Comparison of ENCODE assay signal across 8 cellular contexts in the genomic region with DNA sequence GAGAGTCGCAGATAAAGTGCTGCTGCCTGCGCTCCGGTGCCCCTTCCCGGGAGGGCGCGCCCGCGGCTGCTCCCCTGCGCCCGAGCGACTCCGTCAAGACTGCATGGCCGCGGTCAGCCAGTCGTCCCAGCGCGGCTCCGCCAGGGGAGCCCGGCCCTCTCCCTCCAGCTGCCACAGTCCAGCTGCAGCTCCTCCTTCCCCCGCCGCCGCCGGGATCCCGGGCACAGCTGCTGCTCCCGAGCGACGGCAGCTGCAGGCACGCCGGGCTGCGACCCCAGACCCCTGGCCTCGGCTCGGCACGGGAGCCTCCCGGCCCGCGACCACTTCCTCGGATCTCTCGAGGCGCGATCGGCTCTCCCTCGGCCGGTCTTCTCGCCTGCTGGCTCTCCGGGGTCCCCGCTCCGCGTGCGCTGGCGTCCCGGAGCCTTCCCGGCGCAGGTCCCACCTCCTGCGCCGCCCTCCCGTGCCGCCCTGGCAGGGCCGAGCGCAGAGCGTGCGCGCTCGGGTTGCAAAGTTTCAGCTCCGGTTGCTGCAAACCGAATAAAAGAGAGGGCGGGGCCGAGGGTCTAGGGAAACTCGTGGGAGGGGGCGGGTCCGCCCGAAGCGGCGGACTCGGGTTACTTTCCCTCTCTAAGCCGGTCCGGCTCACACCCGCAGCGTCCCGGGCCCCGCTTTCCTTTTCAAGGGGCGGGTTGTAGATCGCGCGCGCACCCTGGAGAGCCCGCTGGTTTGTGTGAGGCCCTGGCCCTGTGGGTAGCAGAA. TPM values are rescaled to one million over a fixed set of nuclear protein-coding genes. Genes with fewer than 3 reads are reported as not detected.
DNase-seq lines count a peak whose midpoint lies in the region; ATAC-seq, FAIRE-seq and TF ChIP-seq lines count a peak whose summit lies in the region.

A gene (minus strand): TSS at position 542 of the 762 bp plus-strand sequence. CDS start 571 bp downstream, outside the sequence.

- H3K9ac ChIP-seq in neuronal stem cell (ENCODE audit: low read depth, low read length, poor library complexity) = peak within 1 kb of the TSS; percentile 96

- H3K9me3 ChIP-seq in neuronal stem cell (replicated peaks in 1 of 2; ENCODE audit: control insufficient read depth in 2 of 2, insufficient read depth in 1 of 2, low read depth in 1 of 2, low read length in 2 of 2) = no peaks in the 10 kb centered on the region

- peak within 1 kb of the TSS; percentile 98 for H2AFZ ChIP-seq in neuronal stem cell (ENCODE audit: low read length)

- H3K18ac ChIP-seq in neuronal stem cell (ENCODE audit: low read length) = peak within 1 kb of the TSS; percentile 96

- peaks cover 3% of the 10 kb centered on the region for H3K4me1 Mint-ChIP-seq in glutamatergic neuron (ENCODE audit: low read depth, unreplicated experiment)

- no peak for FAIRE-seq in urothelium cell line (lab: Jason Lieb, UNC)

- H3K27ac Mint-ChIP-seq in activated naive CD4-positive, alpha-beta T cell treated with anti-CD3 and anti-CD28 coated beads, Interleukin-2, amount 50 U/mL, for 72 hours = no peak within 1 kb of the TSS
- H3K27ac Mint-ChIP-seq in glutamatergic neuron (ENCODE audit: unreplicated experiment) = peak within 1 kb of the TSS; percentile 81

- H2AK5ac ChIP-seq in neuronal stem cell (ENCODE audit: low read depth, low read length) = peak within 1 kb of the TSS; percentile 37

- peaks cover 8% of the 10 kb centered on the region in 2 donors for H3K4me1 ChIP-seq in neuronal stem cell (ENCODE audit: control insufficient read depth in 2 of 2, insufficient read depth in 1 of 2, low read depth in 1 of 2, low read length in 2 of 2)

- DNase-seq in COLO829 (ENCODE audit: low spot score) (peak; percentile 66), NCI-H524 treated with DMSO at 0.1 percent for 48 hours (lab: John Stamatoyannopoulos, UW) (peak; percentile 49), glutamatergic neuron (peak; percentile 81), neuronal stem cell (ENCODE audit: low spot score) (peak; percentile 96), urothelium cell line (ENCODE audit: low spot score) (peak; percentile 86)
- DNase-seq in activated naive CD4-positive, alpha-beta T cell treated with anti-CD3 and anti-CD28 coated beads, Interleukin-2, amount 50 U/mL, for 72 hours (ENCODE audit: low spot score in 2 of 2) = peak in 1 of 2 donors; percentile 40

- peak within 1 kb of the TSS; percentile 17 for H3K4ac ChIP-seq in neuronal stem cell (ENCODE audit: low read length)

- peak within 1 kb of the TSS; percentile 87 for H3K4me3 Mint-ChIP-seq in glutamatergic neuron (ENCODE audit: unreplicated experiment)

- H2BK12ac ChIP-seq in neuronal stem cell (ENCODE audit: low read length) = peak within 1 kb of the TSS; percentile 63

- peaks cover 2% of the 10 kb centered on the region for H3K79me1 ChIP-seq in neuronal stem cell (ENCODE audit: low read depth, low read length)

- H2BK15ac ChIP-seq in neuronal stem cell (ENCODE audit: low read length) = peak within 1 kb of the TSS; percentile 73

- H2BK5ac ChIP-seq in neuronal stem cell (ENCODE audit: low read length) = peak within 1 kb of the TSS; percentile 69

- H3K4me3 ChIP-seq in neuronal stem cell (ENCODE audit: low read length in 2 of 2) = peak within 1 kb of the TSS; percentile 82 to 97

- no CpG with 5 or more reads among the region's 86 CpGs for WGBS in neuronal stem cell (ENCODE audit: extremely low coverage in 2 of 2, insufficient read length in 2 of 2, insufficient replicate concordance in 1 of 2), 2 donors

- H3K27ac ChIP-seq in neuronal stem cell (replicated peaks; ENCODE audit: low read length) = peak within 1 kb of the TSS; percentile 90

- peak within 1 kb of the TSS; percentile 20 for H2BK120ac ChIP-seq in neuronal stem cell (ENCODE audit: low read depth, low read length)

- H3K14ac ChIP-seq in neuronal stem cell (ENCODE audit: low read length) = peak within 1 kb of the TSS; percentile 87

- peak within 1 kb of the TSS; percentile 86 for H3K4me2 ChIP-seq in neuronal stem cell (ENCODE audit: insufficient read depth, low read length, poor library complexity, severe bottlenecking)

- no peaks in the 10 kb centered on the region for H3K27me3 ChIP-seq in neuronal stem cell (ENCODE audit: control insufficient read depth in 3 of 3, insufficient read depth in 3 of 3, low read depth in 1 of 3, low read length in 3 of 3)

- H3K23ac ChIP-seq in neuronal stem cell (ENCODE audit: low read depth, low read length, poor library complexity) = peak within 1 kb of the TSS; percentile 92

- no peak within 1 kb of the TSS for H4K91ac ChIP-seq in neuronal stem cell (ENCODE audit: low read depth, low read length, poor library complexity)

- H3K36me3 ChIP-seq in neuronal stem cell (replicated peaks in 1 of 2; ENCODE audit: control insufficient read depth in 2 of 2, insufficient read depth in 2 of 2, low read length in 2 of 2) = peaks cover 0 to 1% of the 10 kb centered on the region in 2 donors

- H3K9me3 Mint-ChIP-seq in activated naive CD4-positive, alpha-beta T cell treated with anti-CD3 and anti-CD28 coated beads, Interleukin-2, amount 50 U/mL, for 72 hours = no peaks in the 10 kb centered on the region
- peaks cover 4% of the 10 kb centered on the region for H3K9me3 Mint-ChIP-seq in glutamatergic neuron (ENCODE audit: unreplicated experiment)

- H3K36me3 Mint-ChIP-seq in activated naive CD4-positive, alpha-beta T cell treated with anti-CD3 and anti-CD28 coated beads, Interleukin-2, amount 50 U/mL, for 72 hours = no peaks in the 10 kb centered on the region
- no peaks in the 10 kb centered on the region for H3K36me3 Mint-ChIP-seq in glutamatergic neuron (ENCODE audit: unreplicated experiment)

- ATAC-seq in GM19372 (IDR thresholded peaks at IDR 0.05; ENCODE audit: low read depth, unreplicated experiment) (peak; percentile 69), HG03457 (IDR thresholded peaks at IDR 0.05; ENCODE audit: unreplicated experiment) (peak; percentile 69)
- ATAC-seq in activated naive CD4-positive, alpha-beta T cell treated with anti-CD3 and anti-CD28 coated beads, Interleukin-2, amount 50 U/mL, for 72 hours = peak; percentile 62 to 80

- H3K27me3 Mint-ChIP-seq in glutamatergic neuron (ENCODE audit: unreplicated experiment) = peaks cover 5% of the 10 kb centered on the region

- no peak within 1 kb of the TSS for H4K8ac ChIP-seq in neuronal stem cell (ENCODE audit: low read depth, low read length)

- no peak for TF ChIP-seq CTCF in glutamatergic neuron (IDR thresholded peaks at IDR 0.05; ENCODE audit: partially characterized antibody, unreplicated experiment)

RNA-seq across cellular contexts. Expression of the gene that starts here (rescaled TPM):
- total RNA-seq in activated naive CD4-positive, alpha-beta T cell treated with anti-CD3 and anti-CD28 coated beads, Interleukin-2, amount 50 U/mL, for 72 hours = under 1 TPM in 1 of 2 donors, not detected in 1; 0.78 TPM
- 2.0 TPM for total RNA-seq in glutamatergic neuron (ENCODE audit: unreplicated experiment)
- polyA plus RNA-seq in neuronal stem cell (2013, experiment 1 of 2) = 10.8 TPM
- 10.7 TPM for polyA plus RNA-seq in neuronal stem cell (2013, experiment 2 of 2)

Comparison
In these comparisons a context has a peak if more than half of its experiments do, and no peak if none do; other contexts are left out.
1. Peak in ATAC-seq in activated naive CD4-positive, alpha-beta T cell treated with anti-CD3 and anti-CD28 coated beads, Interleukin-2, amount 50 U/mL, for 72 hours; RNA of the gene not detected or under 1 TPM.